Comparison of ENCODE assay signal across 30 cellular contexts in the genomic region with DNA sequence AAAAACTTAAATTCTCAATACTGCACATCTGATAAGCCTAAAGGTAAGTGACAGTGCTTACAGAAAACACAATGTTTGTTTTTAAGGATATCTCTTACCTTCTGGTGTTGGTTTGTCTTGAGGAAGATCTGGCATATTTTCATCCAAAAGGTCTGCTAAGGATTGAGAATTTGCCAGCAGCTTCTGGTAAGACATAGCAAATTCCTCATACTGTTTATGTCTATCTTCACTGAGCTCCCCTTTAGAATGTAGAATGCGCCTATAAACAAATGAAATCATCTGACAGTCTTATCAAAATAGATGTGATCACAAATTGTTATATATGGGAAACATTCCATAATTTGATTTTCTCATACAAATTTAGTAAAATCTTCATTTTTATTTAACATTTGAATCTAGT.
"Had no signal": no experiment of that assay in that cellular context is flagged by ENCODE, and none has a peak within 500 bp of the region (broad histone marks: within the 10 kb centered on the region; RNA-seq: fewer than 3 reads in every experiment).

No MANE protein-coding gene starts in this region.

- H3K36me3 ChIP-seq: colonic mucosa, WERI-Rb-1 had no signal

- H3K4me1 ChIP-seq: body of pancreas, colonic mucosa, gastrocnemius medialis, heart left ventricle had no signal

- H3K4me3 ChIP-seq: body of pancreas, colonic mucosa, gastrocnemius medialis, heart left ventricle had no signal

- H3K4me3 Mint-ChIP-seq: activated B cell treated with CpG ODN at 0.5 μM for 24 hours; activated CD8-positive, alpha-beta T cell treated with anti-CD3 and anti-CD28 coated beads for 36 hours; activated naive CD8-positive, alpha-beta T cell; activated T-cell treated with anti-CD3 and anti-CD28 coated beads, Interleukin-2, amount 50 U/mL, for 4 hours; activated T-helper 17 cell treated with anti-CD3 and anti-CD28 coated beads, Interleukin-2, amount 50 U/mL, for 72 hours; T-helper 17 cell; T-helper 2 cell treated with Interferon-gamma antibody and Interleukin-4, amounts not matched to agents 5 μg/mL and 100 μg/mL, for 36 hours had no signal

- H3K9me3 ChIP-seq: body of pancreas, colonic mucosa, gastrocnemius medialis had no signal

- FAIRE-seq: endometrium had no signal

- ATAC-seq: activated CD4-positive, CD25-positive, alpha-beta regulatory T cell treated with anti-CD3 and anti-CD28 coated beads, Interleukin-2, amount 50 U/mL, for 24 hours; activated CD8-positive, alpha-beta T cell treated with anti-CD3 and anti-CD28 coated beads for 36 hours; activated T-cell treated with anti-CD3 and anti-CD28 coated beads, Interleukin-2, amount 50 U/mL, for 4 hours; activated T-helper 17 cell treated with anti-CD3 and anti-CD28 coated beads, Interleukin-2, amount 50 U/mL, for 72 hours; body of pancreas; esophagus mucosa; foreskin keratinocyte; gastrocnemius medialis; heart left ventricle; T-helper 17 cell had no signal

- H3K27ac ChIP-seq: body of pancreas, colonic mucosa, foreskin keratinocyte, gastrocnemius medialis, heart left ventricle, WERI-Rb-1 had no signal

- H3K27me3 Mint-ChIP-seq: activated B cell treated with CpG ODN at 0.5 μM for 24 hours; activated CD8-positive, alpha-beta T cell treated with anti-CD3 and anti-CD28 coated beads for 36 hours; activated naive CD8-positive, alpha-beta T cell; activated T-helper 17 cell treated with anti-CD3 and anti-CD28 coated beads, Interleukin-2, amount 50 U/mL, for 72 hours; T-helper 17 cell had no signal

- H3K27me3 ChIP-seq: body of pancreas, colonic mucosa, foreskin keratinocyte, gastrocnemius medialis, heart left ventricle had no signal

- DNase-seq: activated B cell treated with CpG ODN at 0.5 μM for 24 hours; activated CD4-positive, alpha-beta T cell treated with anti-CD3 and anti-CD28 coated beads for 48 hours; activated CD4-positive, alpha-beta T cell treated with anti-CD3 and anti-CD28 coated beads, Interleukin-2, amount 50 U/mL, for 1 hour; activated CD4-positive, alpha-beta T cell treated with anti-CD3 and anti-CD28 coated beads, Interleukin-2, amount 50 U/mL, for 48 hours; activated CD8-positive, alpha-beta memory T cell treated with anti-CD3 and anti-CD28 coated beads for 24 hours; activated CD8-positive, alpha-beta T cell treated with anti-CD3 and anti-CD28 coated beads for 36 hours; activated effector memory CD4-positive, alpha-beta T cell treated with Interleukin-2 at 50 U/mL for 16 hours; activated gamma-delta T cell treated with Interleukin-2 at 50 U/mL for 16 hours; activated naive CD4-positive, alpha-beta T cell treated with anti-CD3 and anti-CD28 coated beads, Interleukin-2, amount 50 U/mL, for 16 hours; activated naive CD4-positive, alpha-beta T cell treated with Interleukin-2 at 50 U/mL for 16 hours; activated T-cell treated with anti-CD3 and anti-CD28 coated beads, Interleukin-2, amount 50 U/mL, for 4 hours; amygdala; aorta; body of pancreas; caudate nucleus; colonic mucosa; effector CD8-positive, alpha-beta T cell; foreskin keratinocyte; gastrocnemius medialis; glutamatergic neuron; heart left ventricle; T-helper 17 cell; T1000; WERI-Rb-1 had no signal

- H3K27ac Mint-ChIP-seq: activated B cell treated with CpG ODN at 0.5 μM for 24 hours; activated CD8-positive, alpha-beta T cell treated with anti-CD3 and anti-CD28 coated beads for 36 hours; activated naive CD8-positive, alpha-beta T cell; activated T-helper 17 cell treated with anti-CD3 and anti-CD28 coated beads, Interleukin-2, amount 50 U/mL, for 72 hours; T-helper 17 cell; T-helper 2 cell treated with Interferon-gamma antibody and Interleukin-4, amounts not matched to agents 5 μg/mL and 100 μg/mL, for 36 hours had no signal
